13 cellular contexts compared by ENCODE assay signal in the genomic region with DNA sequence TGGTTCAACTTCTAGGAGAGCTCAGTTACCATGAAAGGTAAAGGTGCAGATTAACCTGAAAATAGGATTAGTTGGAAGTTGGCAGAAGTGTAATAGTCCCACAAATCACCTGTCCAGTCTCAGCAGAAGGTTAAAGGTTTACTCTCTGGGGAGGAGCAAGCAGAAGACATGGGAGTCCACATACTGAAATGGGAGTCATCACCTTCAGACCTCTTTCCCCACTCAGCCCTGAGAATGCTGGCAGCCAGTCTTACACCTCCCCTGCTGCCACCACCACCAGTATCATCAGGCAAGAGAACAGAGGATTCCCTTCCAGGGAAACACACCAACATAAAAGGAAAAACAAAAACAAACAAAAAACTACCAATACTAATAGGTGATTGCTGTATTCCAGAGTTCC. TPM values are rescaled to one million over a fixed set of nuclear protein-coding genes. Genes with fewer than 3 reads are reported as not detected.
DNase-seq lines count a peak whose midpoint lies in the region; ATAC-seq and TF ChIP-seq lines count a peak whose summit lies in the region.
"Had no signal": no experiment of that assay in that cellular context is flagged by ENCODE, and none has a peak within 500 bp of the region (broad histone marks: within the 10 kb centered on the region; RNA-seq: fewer than 3 reads in every experiment).

No MANE protein-coding gene starts in this region.

- H3K27ac ChIP-seq in DOHH2 (ENCODE audit: low read depth, low read length) (no peak overlapping the region), Karpas-422 (ENCODE audit: low read length) (peak overlapping the region; percentile 70)
- H3K27ac ChIP-seq: C4-2B, PC-9 had no signal

- H3F3A ChIP-seq in DOHH2 (ENCODE audit: control insufficient read depth, insufficient read depth), result no peaks in the 10 kb centered on the region

- H3K79me2 ChIP-seq in DOHH2 (ENCODE audit: control insufficient read depth, low read length) (no peaks in the 10 kb centered on the region), Karpas-422 (ENCODE audit: low read length) (no peaks in the 10 kb centered on the region)

- H3K9me3 Mint-ChIP-seq in activated T-helper 17 cell treated with anti-CD3 and anti-CD28 coated beads, Interleukin-2, amount 50 U/mL, for 72 hours, result no peaks in the 10 kb centered on the region
- H3K9me3 Mint-ChIP-seq in T-cell, result peaks cover 0 to 5% (median 0%) of the 10 kb centered on the region in 3 donors
- H3K9me3 Mint-ChIP-seq: H9 had no signal

- peak overlapping the region; percentile 34 for H3K4me3 Mint-ChIP-seq in activated T-helper 17 cell treated with anti-CD3 and anti-CD28 coated beads, Interleukin-2, amount 50 U/mL, for 72 hours
- no peak overlapping the region for H3K4me3 Mint-ChIP-seq in T-cell
- H3K4me3 Mint-ChIP-seq: H9 had no signal

- H3K27me3 ChIP-seq in DOHH2 (ENCODE audit: control insufficient read depth, low read length) (no peaks in the 10 kb centered on the region), Karpas-422 (ENCODE audit: low read length) (no peaks in the 10 kb centered on the region)
- H3K27me3 ChIP-seq: SJCRH30 had no signal

- DNase-seq in Karpas-422 (no peak), left colon (peak in 1 of 2 donors; percentile 21), T-cell (no peak), anterior cingulate cortex (lab: John Stamatoyannopoulos, UW) (no peak)
- DNase-seq in effector CD8-positive, alpha-beta T cell (lab: John Stamatoyannopoulos, UW), result no peak
- DNase-seq: H9, NCI-H1930, PC-9 had no signal

- H4K20me1 ChIP-seq in DOHH2 (ENCODE audit: control insufficient read depth, insufficient read depth, low read depth, low read length) (no peaks in the 10 kb centered on the region), Karpas-422 (ENCODE audit: insufficient read depth, low read depth, low read length) (no peaks in the 10 kb centered on the region)

- TF ChIP-seq CTCF in DOHH2 (IDR thresholded peaks at IDR 0.05; ENCODE audit: low read depth, low read length, poor library complexity, severe bottlenecking), result no peak

- H3K9me2 ChIP-seq in DOHH2 (replicated peaks; ENCODE audit: control insufficient read depth, low read length), result no peaks in the 10 kb centered on the region
- no peaks in the 10 kb centered on the region for H3K9me2 ChIP-seq in Karpas-422 (replicated peaks; ENCODE audit: insufficient read depth, low read length)

- H3K9ac ChIP-seq in Karpas-422 (ENCODE audit: low read length), result peak overlapping the region; percentile 41; the same call in 1 of the 2 replicates

- H3K4me1 ChIP-seq in DOHH2 (ENCODE audit: control insufficient read depth, low read length), result peaks cover 31% of the 10 kb centered on the region
- H3K4me1 ChIP-seq in Karpas-422 (ENCODE audit: low read length), result peaks cover 48% of the 10 kb centered on the region

- peak overlapping the region; percentile 68 for H3K27ac Mint-ChIP-seq in activated T-helper 17 cell treated with anti-CD3 and anti-CD28 coated beads, Interleukin-2, amount 50 U/mL, for 72 hours
- no peak overlapping the region for H3K27ac Mint-ChIP-seq in T-cell
- H3K27ac Mint-ChIP-seq: H9 had no signal

- H3K9me3 ChIP-seq in DOHH2 (ENCODE audit: control insufficient read depth, insufficient read depth, low read length) (no peaks in the 10 kb centered on the region), Karpas-422 (ENCODE audit: low read length) (no peaks in the 10 kb centered on the region)
- H3K9me3 ChIP-seq: SJCRH30 had no signal

- ATAC-seq in activated T-helper 17 cell treated with anti-CD3 and anti-CD28 coated beads, Interleukin-2, amount 50 U/mL, for 72 hours (replicated peaks), result no peak
- ATAC-seq in left colon, result peak; percentile 26
- no peak for ATAC-seq in T-cell (replicated peaks in 1 of 4)

- POLR2A ChIA-PET in T-cell (lab: Charles Lee), result interaction anchor here in 1 of 2 donors (0.6 kb wide), 1 partner anchor 69 kb away, joined by 3 read pairs; no protein-coding TSS in a partner anchor

- H3K4me2 ChIP-seq in DOHH2 (ENCODE audit: low read length) (peak overlapping the region; percentile 51), Karpas-422 (ENCODE audit: low read depth, low read length, poor library complexity, severe bottlenecking) (peak overlapping the region; percentile 68)
- H3K4me2 ChIP-seq: PC-9 had no signal

- intact Hi-C loops in left colon (cut with DNase I, micrococcal nuclease), result no loop called here

- H3K4me3 ChIP-seq in DOHH2 (ENCODE audit: low read length) (no peak overlapping the region), Karpas-422 (ENCODE audit: low read length) (peak overlapping the region; percentile 54)
- H3K4me3 ChIP-seq: PC-9 had no signal

- no peaks in the 10 kb centered on the region for H3K36me3 Mint-ChIP-seq in activated T-helper 17 cell treated with anti-CD3 and anti-CD28 coated beads, Interleukin-2, amount 50 U/mL, for 72 hours (ENCODE audit: low read depth)
- H3K36me3 Mint-ChIP-seq in T-cell, result no peaks in the 10 kb centered on the region

- peaks cover 11% of the 10 kb centered on the region for H3K27me3 Mint-ChIP-seq in activated T-helper 17 cell treated with anti-CD3 and anti-CD28 coated beads, Interleukin-2, amount 50 U/mL, for 72 hours
- peaks cover 25 to 37% of the 10 kb centered on the region in 2 donors for H3K27me3 Mint-ChIP-seq in T-cell

- CTCF ChIA-PET in T-cell (lab: Charles Lee), result no interaction called here

- H3K36me3 ChIP-seq in DOHH2 (ENCODE audit: control insufficient read depth, low read length) (no peaks in the 10 kb centered on the region), Karpas-422 (ENCODE audit: insufficient read depth, low read length) (no peaks in the 10 kb centered on the region)
- H3K36me3 ChIP-seq: SJCRH30 had no signal

- peaks cover 9% of the 10 kb centered on the region for H3K4me1 Mint-ChIP-seq in activated T-helper 17 cell treated with anti-CD3 and anti-CD28 coated beads, Interleukin-2, amount 50 U/mL, for 72 hours
- peaks cover 6 to 11% (median 7%) of the 10 kb centered on the region in 3 donors for H3K4me1 Mint-ChIP-seq in T-cell
- H3K4me1 Mint-ChIP-seq: H9 had no signal

- H2AFZ ChIP-seq in Karpas-422 (ENCODE audit: low read length), result peak overlapping the region; percentile 13; the same call in 1 of the 2 replicates
- H2AFZ ChIP-seq: PC-9 had no signal

RNA-seq across cellular contexts. Expression of a gene that starts 13.8 kb away (rescaled TPM):
- total RNA-seq in Karpas-422 (2014; rRNA removed; shearing (Covaris generic); ENCODE audit: low replicate concordance), result not detected in 2 replicates
- under 1 TPM in 1 of 2 donors, not detected in 1; 0.09 TPM for total RNA-seq in activated T-helper 17 cell treated with anti-CD3 and anti-CD28 coated beads, Interleukin-2, amount 50 U/mL, for 72 hours
- under 1 TPM; 0.18 to 0.31 TPM for total RNA-seq in left colon
- total RNA-seq in T-cell, result not detected
- total RNA-seq: Daoy, SJCRH30 had no signal

RNA-seq across cellular contexts. Expression of a gene that starts 48.2 kb away (rescaled TPM):
- not detected in 2 replicates for total RNA-seq in Karpas-422 (2014; rRNA removed; shearing (Covaris generic); ENCODE audit: low replicate concordance)
- total RNA-seq in activated T-helper 17 cell treated with anti-CD3 and anti-CD28 coated beads, Interleukin-2, amount 50 U/mL, for 72 hours, result not detected
- total RNA-seq in left colon, result 10 to 100 TPM; 44.1 to 73.5 TPM
- under 1 TPM in 3 of 5 donors, not detected in 2; 0.10 to 0.23 (median 0.16) TPM for total RNA-seq in T-cell
- total RNA-seq: Daoy, H9, SJCRH30 had no signal

Comparison
In these comparisons a context has a peak if more than half of its experiments do, and no peak if none do; other contexts are left out.
1. RNA of a gene that starts 48.2 kb away (total RNA-seq): 44.1 to 73.5 TPM in left colon; 0.10 to 0.23 TPM in T-cell, not detected in Karpas-422 and not detected in activated T-helper 17 cell treated with anti-CD3 and anti-CD28 coated beads, Interleukin-2, amount 50 U/mL, for 72 hours; every median in the first group is over 10 times any median in the second.